Comparison of ENCODE assay signal across 16 cellular contexts in the genomic region with DNA sequence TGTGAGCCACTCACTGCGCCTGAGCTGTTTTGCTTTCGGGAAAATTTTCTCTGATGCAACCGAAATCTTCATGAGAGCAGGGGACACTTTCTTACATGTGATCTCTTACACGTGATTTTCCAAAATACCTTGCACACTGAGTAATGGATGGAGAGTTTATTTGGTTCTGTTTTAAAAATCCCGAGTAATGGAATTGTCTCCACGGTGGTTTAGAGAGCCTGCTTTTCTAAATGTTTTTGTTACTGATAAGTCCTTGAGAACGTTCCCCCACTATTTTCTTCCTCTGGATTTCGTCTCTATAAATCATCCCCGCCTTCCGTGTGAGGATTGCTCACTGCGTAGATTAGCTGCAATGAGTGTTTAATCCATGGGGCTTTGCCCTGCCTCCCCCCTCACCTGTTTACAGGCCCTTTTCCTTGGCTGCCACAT.
"Had no signal": no experiment of that assay in that cellular context is flagged by ENCODE, and none has a peak within 500 bp of the region (broad histone marks: within the 10 kb centered on the region; RNA-seq: fewer than 3 reads in every experiment).

No MANE protein-coding gene starts in this region.

- H3K27ac ChIP-seq: hepatocyte, left ventricle myocardium inferior, tibial nerve had no signal

- H3K27me3 Mint-ChIP-seq: stimulated activated naive CD8-positive, alpha-beta T cell treated with anti-CD3 and anti-CD28 coated beads, Interleukin-15, amount 100 ng/mL, for 72 hours; T-helper 17 cell had no signal

- H3K4me3 ChIP-seq: hepatocyte, left ventricle myocardium inferior, tibial nerve had no signal

- DNase-seq: activated CD4-positive, alpha-beta T cell treated with anti-CD3 and anti-CD28 coated beads, Interleukin-2, amount 50 U/mL, for 48 hours; activated CD4-positive, CD25-positive, alpha-beta regulatory T cell treated with anti-CD3 and anti-CD28 coated beads, Interleukin-2, amount 50 U/mL, for 72 hours; activated naive CD4-positive, alpha-beta T cell; activated T-cell treated with anti-CD3 and anti-CD28 coated beads, Interleukin-2, amount 50 U/mL, for 4 hours; caudate nucleus; effector memory CD4-positive, alpha-beta T cell; kidney; left ventricle myocardium inferior; mesendoderm; nephron progenitor cell; stimulated activated CD4-positive, alpha-beta T cell treated with anti-CD3 and anti-CD28 coated beads, Interleukin-15, amount 100 ng/mL, for 24 hours; stimulated activated CD4-positive, alpha-beta T cell treated with anti-CD3 and anti-CD28 coated beads, Interleukin-4, amount 100 ng/mL, for 24 hours; stimulated activated naive CD8-positive, alpha-beta T cell treated with anti-CD3 and anti-CD28 coated beads, Interleukin-15, amount 100 ng/mL, for 72 hours; T-helper 17 cell had no signal

- H3K27me3 ChIP-seq: hepatocyte, tibial nerve had no signal

- ATAC-seq: activated T-cell treated with anti-CD3 and anti-CD28 coated beads, Interleukin-2, amount 50 U/mL, for 4 hours; stimulated activated naive CD8-positive, alpha-beta T cell treated with anti-CD3 and anti-CD28 coated beads, Interleukin-15, amount 100 ng/mL, for 72 hours; T-helper 17 cell had no signal

- H3K4me1 ChIP-seq: left ventricle myocardium inferior, tibial nerve had no signal

- H3K36me3 ChIP-seq: left ventricle myocardium inferior, tibial nerve had no signal

- H3K9me3 ChIP-seq: left ventricle myocardium inferior, tibial nerve had no signal

- H3K4me2 ChIP-seq: hepatocyte had no signal

- H3K9me3 Mint-ChIP-seq: activated T-cell treated with anti-CD3 and anti-CD28 coated beads, Interleukin-2, amount 50 U/mL, for 4 hours; nephron progenitor cell; stimulated activated naive CD8-positive, alpha-beta T cell treated with anti-CD3 and anti-CD28 coated beads, Interleukin-15, amount 100 ng/mL, for 72 hours had no signal

- H2AFZ ChIP-seq: hepatocyte had no signal

- H3K27ac Mint-ChIP-seq: nephron progenitor cell; stimulated activated naive CD8-positive, alpha-beta T cell treated with anti-CD3 and anti-CD28 coated beads, Interleukin-15, amount 100 ng/mL, for 72 hours; T-helper 17 cell had no signal

- H3K4me3 Mint-ChIP-seq: activated T-cell treated with anti-CD3 and anti-CD28 coated beads, Interleukin-2, amount 50 U/mL, for 4 hours; nephron progenitor cell; stimulated activated naive CD8-positive, alpha-beta T cell treated with anti-CD3 and anti-CD28 coated beads, Interleukin-15, amount 100 ng/mL, for 72 hours; T-helper 17 cell had no signal

- H3K79me2 ChIP-seq: hepatocyte had no signal

- H3K4me1 Mint-ChIP-seq: stimulated activated naive CD8-positive, alpha-beta T cell treated with anti-CD3 and anti-CD28 coated beads, Interleukin-15, amount 100 ng/mL, for 72 hours had no signal
